Comparison of ENCODE assay signal across 30 cellular contexts in genomic region chr2:106332054-106332453, GRCh38.
DNase-seq lines count a peak whose midpoint lies in the region; ATAC-seq, FAIRE-seq and TF ChIP-seq lines count a peak whose summit lies in the region.
"Had no signal": no experiment of that assay in that cellular context is flagged by ENCODE, and none has a peak within 500 bp of the region (broad histone marks: within the 10 kb centered on the region; RNA-seq: fewer than 3 reads in every experiment).

No MANE protein-coding gene starts in this region.

- H3K36me3 ChIP-seq in CD4-positive, CD25-positive, alpha-beta regulatory T cell (ENCODE audit: control insufficient read depth, insufficient read depth, low read length), result no peaks in the 10 kb centered on the region
- H3K36me3 ChIP-seq: ascending aorta, gastrocnemius medialis, SJSA1, vagina had no signal

- peaks cover 2% of the 10 kb centered on the region for H3K27me3 ChIP-seq in CD4-positive, CD25-positive, alpha-beta regulatory T cell (ENCODE audit: control insufficient read depth, insufficient read depth, low read length)
- H3K27me3 ChIP-seq: ascending aorta, gastrocnemius medialis, hepatocyte, SJSA1, vagina had no signal

- POLR2A ChIA-PET in WTC11 (lab: Charles Lee), result no interaction called here

- H3K4me1 ChIP-seq in CD4-positive, CD25-positive, alpha-beta regulatory T cell (ENCODE audit: control insufficient read depth, insufficient read depth, low read length, poor library complexity, severe bottlenecking), result no peaks in the 10 kb centered on the region
- H3K4me1 ChIP-seq: ascending aorta, gastrocnemius medialis, SJSA1, vagina had no signal

- no peak overlapping the region for H3K27ac ChIP-seq in CD4-positive, CD25-positive, alpha-beta regulatory T cell (ENCODE audit: insufficient read depth, low read length, poor library complexity, severe bottlenecking)
- H3K27ac ChIP-seq: ascending aorta, C4-2B, gastrocnemius medialis, hepatocyte, SJSA1, vagina had no signal

- no peak for ATAC-seq in CD4-positive, CD25-positive, alpha-beta regulatory T cell (ENCODE audit: low read depth in 2 of 2)
- no peak for ATAC-seq in WTC11
- ATAC-seq: activated naive CD4-positive, alpha-beta T cell treated with anti-CD3 and anti-CD28 coated beads, Interleukin-2, amount 50 U/mL, for 72 hours; gastrocnemius medialis; left ventricle myocardium superior; right cardiac atrium; stimulated activated naive B cell treated with anti-CD40 and anti-IgM and Interleukin-4, amounts not matched to agents 10 μg/mL and 1 μg/mL and 100 μg/mL, for 72 hours had no signal

- no peak for TF ChIP-seq POLR2A in GM12892 (IDR thresholded peaks at IDR 0.05; ENCODE audit: low read depth, low read length)

- H3K36me3 Mint-ChIP-seq in CD4-positive, CD25-positive, alpha-beta regulatory T cell, result no peaks in the 10 kb centered on the region
- peaks cover 8% of the 10 kb centered on the region for H3K36me3 Mint-ChIP-seq in WTC11
- H3K36me3 Mint-ChIP-seq in type B pancreatic cell, result peaks cover 4% of the 10 kb centered on the region
- H3K36me3 Mint-ChIP-seq: activated naive CD4-positive, alpha-beta T cell treated with anti-CD3 and anti-CD28 coated beads, Interleukin-2, amount 50 U/mL, for 72 hours; stimulated activated naive B cell treated with anti-CD40 and anti-IgM and Interleukin-4, amounts not matched to agents 10 μg/mL and 1 μg/mL and 100 μg/mL, for 72 hours had no signal

- H3K9me3 Mint-ChIP-seq in CD4-positive, CD25-positive, alpha-beta regulatory T cell, result no peaks in the 10 kb centered on the region
- H3K9me3 Mint-ChIP-seq in WTC11, result peaks cover 29% of the 10 kb centered on the region
- H3K9me3 Mint-ChIP-seq in type B pancreatic cell, result peaks cover 24% of the 10 kb centered on the region
- H3K9me3 Mint-ChIP-seq: activated CD4-positive, alpha-beta T cell treated with anti-CD3 and anti-CD28 coated beads, Interleukin-2, amount 10 ng/mL, durations not matched to agents 24 days and 14 days; activated T-helper 2 cell treated with anti-CD3 and anti-CD28 coated beads, Interferon-gamma antibody, Interleukin-2, Interleukin-4, amounts not matched to agents 10 μg/mL and 5 μg/mL and 100 μg/mL, durations not matched to agents 14 hours and 24 hours and 36 hours; T-helper 1 cell treated with Interleukin-12 subunit alpha and Interleukin-12 subunit beta and Interleukin-4 antibody, amounts not matched to agents 30 μg/mL and 1 μg/mL, for 36 hours had no signal

- H3K4me3 Mint-ChIP-seq in CD4-positive, CD25-positive, alpha-beta regulatory T cell, result no peak overlapping the region
- H3K4me3 Mint-ChIP-seq in WTC11, result no peak overlapping the region
- H3K4me3 Mint-ChIP-seq in type B pancreatic cell, result no peak overlapping the region
- H3K4me3 Mint-ChIP-seq: activated CD4-positive, alpha-beta T cell treated with anti-CD3 and anti-CD28 coated beads, Interleukin-2, amount 10 ng/mL, durations not matched to agents 24 days and 14 days; dendritic cell treated with granulocyte-macrophage colony-stimulating factor and Interleukin-4, amounts not matched to agents 40 ng/mL and 50 ng/mL, for 4 days; nephron; stimulated activated naive B cell treated with anti-CD40 and anti-IgM and Interleukin-4, amounts not matched to agents 10 μg/mL and 1 μg/mL and 100 μg/mL, for 72 hours; T-helper 1 cell treated with Interleukin-12 subunit alpha and Interleukin-12 subunit beta and Interleukin-4 antibody, amounts not matched to agents 30 μg/mL and 1 μg/mL, for 36 hours had no signal

- H3K9me3 ChIP-seq in CD4-positive, CD25-positive, alpha-beta regulatory T cell (ENCODE audit: control insufficient read depth in 2 of 2, low read length in 2 of 2), result no peaks in the 10 kb centered on the region
- H3K9me3 ChIP-seq: ascending aorta, gastrocnemius medialis, SJSA1, vagina had no signal

- FAIRE-seq in GM12892 (lab: Jason Lieb, UNC), result no peak
- FAIRE-seq: RCC 7860 had no signal

- DNase-seq in CD4-positive, CD25-positive, alpha-beta regulatory T cell, result peak in 1 of 3 donors; percentile 12
- DNase-seq in COR-L47 (lab: John Stamatoyannopoulos, UW) (peak; percentile 27), NCI-H2171 (lab: John Stamatoyannopoulos, UW) (peak; percentile 5), WTC11 (ENCODE audit: low spot score) (no peak), GM12892 (ENCODE audit: insufficient read length) (no peak), hypothalamus (lab: John Stamatoyannopoulos, UW) (no peak), type B pancreatic cell (ENCODE audit: extremely low spot score, unreplicated experiment) (no peak)
- DNase-seq: activated CD4-positive, alpha-beta T cell treated with anti-CD3 and anti-CD28 coated beads, Interleukin-2, amount 10 ng/mL, durations not matched to agents 24 days and 14 days; caudate nucleus; gastrocnemius medialis; GDM1; IMR-90; left ventricle myocardium superior; midbrain; NCI-H1436; NCI-H446 treated with DMSO at 0.1 percent for 48 hours; right cardiac atrium; stimulated activated CD4-positive, alpha-beta T cell treated with anti-CD3 and anti-CD28 coated beads, Interleukin-4, amount 100 ng/mL, for 24 hours; stimulated activated naive B cell treated with anti-CD40 and anti-IgM and Interleukin-4, amounts not matched to agents 10 μg/mL and 1 μg/mL and 100 μg/mL, for 72 hours had no signal

- peaks cover 0 to 13% (median 7%) of the 10 kb centered on the region in 4 donors for H3K4me1 Mint-ChIP-seq in CD4-positive, CD25-positive, alpha-beta regulatory T cell
- H3K4me1 Mint-ChIP-seq in WTC11 (peaks cover 10% of the 10 kb centered on the region), type B pancreatic cell (ENCODE audit: unreplicated experiment) (peaks cover 34% of the 10 kb centered on the region)

- H3K4me3 ChIP-seq in CD4-positive, CD25-positive, alpha-beta regulatory T cell (ENCODE audit: low read depth, low read length), result no peak overlapping the region
- H3K4me3 ChIP-seq: ascending aorta, gastrocnemius medialis, hepatocyte, SJSA1, vagina had no signal

- TF ChIP-seq CTCF in WTC11 (IDR thresholded peaks at IDR 0.05) (no peak), type B pancreatic cell (conservative IDR thresholded peaks at IDR 0.05) (no peak)

- H3K27me3 Mint-ChIP-seq in CD4-positive, CD25-positive, alpha-beta regulatory T cell, result peaks cover 5% of the 10 kb centered on the region
- no peaks in the 10 kb centered on the region for H3K27me3 Mint-ChIP-seq in WTC11 (ENCODE audit: low read depth)
- no peaks in the 10 kb centered on the region for H3K27me3 Mint-ChIP-seq in type B pancreatic cell
- H3K27me3 Mint-ChIP-seq: dendritic cell treated with granulocyte-macrophage colony-stimulating factor and Interleukin-4, amounts not matched to agents 40 ng/mL and 50 ng/mL, for 4 days; stimulated activated naive B cell treated with anti-CD40 and anti-IgM and Interleukin-4, amounts not matched to agents 10 μg/mL and 1 μg/mL and 100 μg/mL, for 72 hours had no signal

- H3K27ac Mint-ChIP-seq in CD4-positive, CD25-positive, alpha-beta regulatory T cell, result peak overlapping the region in 2 of 3 donors; percentile 34 to 56
- H3K27ac Mint-ChIP-seq in WTC11, result no peak overlapping the region
- no peak overlapping the region for H3K27ac Mint-ChIP-seq in type B pancreatic cell
- H3K27ac Mint-ChIP-seq: activated CD4-positive, alpha-beta T cell treated with anti-CD3 and anti-CD28 coated beads, Interleukin-2, amount 10 ng/mL, durations not matched to agents 24 days and 14 days; activated naive CD4-positive, alpha-beta T cell treated with anti-CD3 and anti-CD28 coated beads, Interleukin-2, amount 50 U/mL, for 72 hours; activated T-helper 2 cell treated with anti-CD3 and anti-CD28 coated beads, Interferon-gamma antibody, Interleukin-2, Interleukin-4, amounts not matched to agents 10 μg/mL and 5 μg/mL and 100 μg/mL, durations not matched to agents 14 hours and 24 hours and 36 hours; dendritic cell treated with granulocyte-macrophage colony-stimulating factor and Interleukin-4, amounts not matched to agents 40 ng/mL and 50 ng/mL, for 4 days; nephron; stimulated activated naive B cell treated with anti-CD40 and anti-IgM and Interleukin-4, amounts not matched to agents 10 μg/mL and 1 μg/mL and 100 μg/mL, for 72 hours; T-helper 1 cell treated with Interleukin-12 subunit alpha and Interleukin-12 subunit beta and Interleukin-4 antibody, amounts not matched to agents 30 μg/mL and 1 μg/mL, for 36 hours had no signal

- CTCF ChIA-PET in WTC11 (lab: Charles Lee), result interaction anchor here (0.5 kb wide), 1 partner anchor 250 kb away, joined by 5 read pairs; no protein-coding TSS in a partner anchor

TF ChIP-seq in WTC11, 78 proteins besides CTCF, POLR2A, EP300 and RAD21:
- TF ChIP-seq TEAD1 (CRISPR knock-in tag; IDR thresholded peaks at IDR 0.05) (no peak), ZNF423 (CRISPR knock-in tag; IDR thresholded peaks at IDR 0.05) (peak; percentile 70; the same call in 1 of the 2 replicates)
TF ChIP-seq in WTC11: peak in this region for 1.

Comparison
In these comparisons a context has a peak if more than half of its experiments do, and no peak if none do; other contexts are left out.
1. DNase-seq: peak in COR-L47 (single experiment) and NCI-H2171 (single experiment); none in WTC11 (single experiment), GM12892 (single experiment), hypothalamus (0 of 51) and type B pancreatic cell (single experiment).
2. H3K27ac Mint-ChIP-seq: peak in CD4-positive, CD25-positive, alpha-beta regulatory T cell (2 of 3); none in WTC11 (single experiment) and type B pancreatic cell (single experiment).